In genomic region chr1:6587261-6588005, GRCh38 we compare ENCODE assay signal across 7 cellular contexts. TPM values are rescaled to one million over a fixed set of nuclear protein-coding genes. Genes with fewer than 3 reads are reported as not detected.
DNase-seq lines count a peak whose midpoint lies in the region; ATAC-seq and TF ChIP-seq lines count a peak whose summit lies in the region.
"Had no signal": no experiment of that assay in that cellular context is flagged by ENCODE, and none has a peak within 500 bp of the region (broad histone marks: within the 10 kb centered on the region; RNA-seq: fewer than 3 reads in every experiment).

No MANE protein-coding gene starts in this region.

- H3K27me3 ChIP-seq in CD4-positive, alpha-beta memory T cell (ENCODE audit: insufficient read depth, low read length), result no peaks in the 10 kb centered on the region
- no peaks in the 10 kb centered on the region for H3K27me3 ChIP-seq in layer of hippocampus (ENCODE audit: control insufficient read depth, insufficient read depth, low read length)

- POLR2A ChIA-PET in CD4-positive, alpha-beta memory T cell (lab: Charles Lee; ENCODE audit: partially characterized antibody), result interaction anchor here (1.1 to 13.0 kb wide), 2 partner anchors 13 to 324 kb away, joined by 3 to 273 read pairs; partner anchors contain the start of gene KLHL21
- POLR2A ChIA-PET in T-cell (lab: Charles Lee), result no interaction called here

- ATAC-seq in T-cell (replicated peaks in 1 of 4), result no peak

- no peaks in the 10 kb centered on the region for H3K27me3 Mint-ChIP-seq in CD4-positive, alpha-beta memory T cell
- H3K27me3 Mint-ChIP-seq in T-cell, result no peaks in the 10 kb centered on the region
- H3K27me3 Mint-ChIP-seq in mesothelial cell of epicardium (ENCODE audit: low read depth), result no peaks in the 10 kb centered on the region

- no peaks in the 10 kb centered on the region for H3K9me3 ChIP-seq in CD4-positive, alpha-beta memory T cell (ENCODE audit: control insufficient read depth in 1 of 2, low read length in 2 of 2)

- peaks cover 9 to 40% (median 22%) of the 10 kb centered on the region in 4 donors for H3K4me1 Mint-ChIP-seq in CD4-positive, alpha-beta memory T cell
- H3K4me1 Mint-ChIP-seq in T-cell (peaks cover 33 to 42% (median 41%) of the 10 kb centered on the region in 3 donors), mesothelial cell of epicardium (peaks cover 1% of the 10 kb centered on the region)

- peaks cover 0 to 29% of the 10 kb centered on the region in 2 donors for H3K36me3 Mint-ChIP-seq in CD4-positive, alpha-beta memory T cell
- H3K36me3 Mint-ChIP-seq in T-cell (peaks cover 5% of the 10 kb centered on the region), mesothelial cell of epicardium (no peaks in the 10 kb centered on the region)

- peak overlapping the region in 1 of 8 donors; percentile 4 for H3K4me3 Mint-ChIP-seq in CD4-positive, alpha-beta memory T cell
- H3K4me3 Mint-ChIP-seq in T-cell (no peak overlapping the region), mesothelial cell of epicardium (no peak overlapping the region)

- H3K27ac Mint-ChIP-seq in CD4-positive, alpha-beta memory T cell, result peak overlapping the region; percentile 52 to 87 (median 71)
- peak overlapping the region; percentile 34 to 39 for H3K27ac Mint-ChIP-seq in T-cell
- no peak overlapping the region for H3K27ac Mint-ChIP-seq in mesothelial cell of epicardium

- no peak for DNase-seq in CD4-positive, alpha-beta memory T cell
- DNase-seq in T-cell, result no peak
- no peak for DNase-seq in mesothelial cell of epicardium (ENCODE audit: low spot score in 2 of 2, unreplicated experiment in 2 of 2)
- no peak for DNase-seq in NK-92 treated with Interleukin-12 subunit alpha and Interleukin-12 subunit beta, amount 100 ng/mL, for 24 hours (lab: John Stamatoyannopoulos, UW)
- DNase-seq in NOMO-1 treated with dmso at 0.1 percent for 144 hours (lab: John Stamatoyannopoulos, UW; ENCODE audit: unreplicated experiment), result no peak

- CTCF ChIA-PET in CD4-positive, alpha-beta memory T cell (lab: Charles Lee; ENCODE audit: partially characterized antibody), result interaction anchor here (1.2 kb wide), 1 partner anchor 31 kb away, joined by 3 read pairs; no protein-coding TSS in a partner anchor
- CTCF ChIA-PET in T-cell (lab: Charles Lee), result no interaction called here

- no peak for TF ChIP-seq CTCF in mesothelial cell of epicardium (IDR thresholded peaks at IDR 0.05; ENCODE audit: unreplicated experiment)

- H3K36me3 ChIP-seq in CD4-positive, alpha-beta memory T cell (ENCODE audit: insufficient read depth, low read length), result peaks cover 23% of the 10 kb centered on the region

- no peak overlapping the region for H3K4me3 ChIP-seq in CD4-positive, alpha-beta memory T cell (ENCODE audit: low read length in 2 of 2)

- H3K4me1 ChIP-seq in CD4-positive, alpha-beta memory T cell (ENCODE audit: insufficient read depth, low read length), result peaks cover 24% of the 10 kb centered on the region

- H3K9me3 Mint-ChIP-seq in CD4-positive, alpha-beta memory T cell, result no peaks in the 10 kb centered on the region
- H3K9me3 Mint-ChIP-seq in T-cell, result no peaks in the 10 kb centered on the region
- no peaks in the 10 kb centered on the region for H3K9me3 Mint-ChIP-seq in mesothelial cell of epicardium

- intact Hi-C loops in CD4-positive, alpha-beta memory T cell (cut with micrococcal nuclease), result no loop called here

- H3K27ac ChIP-seq in CD4-positive, alpha-beta memory T cell (ENCODE audit: low read depth, low read length), result no peak overlapping the region
- peak overlapping the region; percentile 53 for H3K27ac ChIP-seq in layer of hippocampus (ENCODE audit: low read depth, low read length)

RNA-seq across cellular contexts. Expression of gene ZBTB48, which starts 7.6 kb away (rescaled TPM):
- total RNA-seq in CD4-positive, alpha-beta memory T cell, result 10 to 100 TPM; 62.6 to 70.7 TPM
- 10 to 100 TPM; 18.4 to 23.9 TPM for polyA plus RNA-seq in CD4-positive, alpha-beta memory T cell
- total RNA-seq in T-cell, result 10 to 100 TPM; 42.2 to 82.3 (median 70.3) TPM
- 33.6 to 41.5 TPM (median 33.8 TPM) in 3 replicates for total RNA-seq in mesothelial cell of epicardium

RNA-seq across cellular contexts. Expression of gene KLHL21, which starts 15.2 kb away (rescaled TPM):
- 10 to 100 TPM; 80.6 to 85.2 TPM for total RNA-seq in CD4-positive, alpha-beta memory T cell
- polyA plus RNA-seq in CD4-positive, alpha-beta memory T cell, result 10 to 100 TPM; 18.3 to 32.5 TPM
- 10 to 100 TPM; 21.9 to 72.3 (median 61.6) TPM for total RNA-seq in T-cell
- total RNA-seq in mesothelial cell of epicardium, result 22.0 to 25.1 TPM (median 23.4 TPM) in 3 replicates

RNA-seq across cellular contexts. Expression of gene PHF13, which starts 26.1 kb away (rescaled TPM):
- 10 to 100 TPM; 13.1 to 14.7 TPM for total RNA-seq in CD4-positive, alpha-beta memory T cell
- 1 to 10 TPM; 2.1 to 6.9 TPM for polyA plus RNA-seq in CD4-positive, alpha-beta memory T cell
- total RNA-seq in T-cell (10 to 100 TPM in 3 of 5 donors, 1 to 10 TPM in 2; 6.0 to 12.7 (median 11.9) TPM), mesothelial cell of epicardium (33.7 to 35.0 TPM (median 34.0 TPM) in 3 replicates)

RNA-seq across cellular contexts. Expression of gene TAS1R1, which starts 32.3 kb away (rescaled TPM):
- total RNA-seq in CD4-positive, alpha-beta memory T cell, result not detected
- polyA plus RNA-seq in CD4-positive, alpha-beta memory T cell, result not detected
- not detected for total RNA-seq in T-cell
- not detected in 3 replicates for total RNA-seq in mesothelial cell of epicardium
- total RNA-seq: activated CD8-positive, alpha-beta memory T cell treated with anti-CD3 and anti-CD28 coated beads for 36 hours had no signal

RNA-seq across cellular contexts. Expression of gene NOL9, which starts 33.1 kb away (rescaled TPM):
- total RNA-seq in CD4-positive, alpha-beta memory T cell, result 10 to 100 TPM; 59.9 to 60.9 TPM
- polyA plus RNA-seq in CD4-positive, alpha-beta memory T cell, result 10 to 100 TPM; 12.7 to 32.6 TPM
- total RNA-seq in T-cell (10 to 100 TPM; 48.6 to 66.6 (median 58.7) TPM), mesothelial cell of epicardium (37.5 to 44.4 TPM (median 37.9 TPM) in 3 replicates)
